24 cellular contexts compared by ENCODE assay signal in genomic region chr19:607301-608154, GRCh38. TPM values are rescaled to one million over a fixed set of nuclear protein-coding genes. Genes with fewer than 3 reads are reported as not detected.
"Had no signal": no experiment of that assay in that cellular context is flagged by ENCODE, and none has a peak within 500 bp of the region (broad histone marks: within the 10 kb centered on the region; RNA-seq: fewer than 3 reads in every experiment).

No MANE protein-coding gene starts in this region.

- H3K9me3 ChIP-seq: left ventricle myocardium inferior, mucosa of descending colon, neutrophil, pancreas, suprapubic skin had no signal

- H3K4me1 ChIP-seq: pancreas had no signal

- H3K27ac ChIP-seq: foreskin keratinocyte, left ventricle myocardium inferior, neutrophil, pancreas, suprapubic skin had no signal

- DNase-seq: activated CD4-positive, alpha-beta memory T cell treated with anti-CD3 and anti-CD28 coated beads for 36 hours; activated CD4-positive, alpha-beta T cell treated with anti-CD3 and anti-CD28 coated beads for 36 hours; activated gamma-delta T cell treated with Interleukin-2 at 50 U/mL for 16 hours; activated naive CD8-positive, alpha-beta T cell treated with anti-CD3 and anti-CD28 coated beads for 36 hours; activated T-cell treated with anti-CD3 and anti-CD28 coated beads for 4 hours; amniotic stem cell; foreskin keratinocyte; glutamatergic neuron; kidney; left ventricle myocardium inferior; mammary epithelial cell; mucosa of descending colon; naive thymus-derived CD8-positive, alpha-beta T cell; stimulated activated CD4-positive, alpha-beta T cell treated with anti-CD3 and anti-CD28 coated beads, Interleukin-4, amount 100 ng/mL, for 4 hours; stimulated activated naive B cell treated with anti-CD40 and anti-IgM and Interleukin-4, amounts not matched to agents 10 μg/mL and 1 μg/mL and 100 μg/mL, for 72 hours; trophoblast cell had no signal

- H3K4me3 ChIP-seq: left ventricle myocardium inferior, mucosa of descending colon, pancreas, smooth muscle cell, suprapubic skin had no signal

- H3K4me2 ChIP-seq: smooth muscle cell had no signal

- H3K27me3 ChIP-seq: foreskin keratinocyte, pancreas had no signal

- H3K36me3 ChIP-seq: left ventricle myocardium inferior, neutrophil, pancreas, suprapubic skin had no signal

RNA-seq across cellular contexts. Expression of gene HCN2, which starts 17.8 kb away (rescaled TPM):
- total RNA-seq: epithelial cell of proximal tubule had no signal

RNA-seq across cellular contexts. Expression of gene FGF22, which starts 32.2 kb away (rescaled TPM):
- total RNA-seq: activated CD4-positive, alpha-beta T cell treated with anti-CD3 and anti-CD28 coated beads for 36 hours; activated naive CD8-positive, alpha-beta T cell treated with anti-CD3 and anti-CD28 coated beads for 36 hours; activated T-helper 1 cell treated with anti-CD3 and anti-CD28 coated beads, Interleukin-12 subunit alpha, Interleukin-12 subunit beta, Interleukin-2, Interleukin-4 antibody, amounts not matched to agents 30 ng/mL and 10 ng/mL and 1 ng/mL, durations not matched to agents 14 hours and 24 hours and 36 hours; cardiac septum; epithelial cell of proximal tubule; foreskin keratinocyte; left ventricle myocardium inferior; mammary epithelial cell; smooth muscle cell had no signal
- polyA plus RNA-seq: fibroblast of lung; foreskin keratinocyte; mammary epithelial cell; naive thymus-derived CD8-positive, alpha-beta T cell had no signal
